1 cellular context compared by ENCODE assay signal in genomic region chr6:139973602-139974373, GRCh38.
TF ChIP-seq lines count a peak whose summit lies in the region.

No MANE protein-coding gene starts in this region.

TF ChIP-seq in SK-N-SH, 30 proteins besides CTCF, POLR2A, EP300 and RAD21 (continued from another document):
- TF ChIP-seq TAF1 (IDR thresholded peaks at IDR 0.05; ENCODE audit: borderline replicate concordance, low read depth, low read length) (no peak), TEAD4 (IDR thresholded peaks at IDR 0.05; ENCODE audit: borderline replicate concordance, insufficient read depth) (no peak), TCF12 (IDR thresholded peaks at IDR 0.05) (no peak), USF1 (IDR thresholded peaks at IDR 0.05; ENCODE audit: borderline replicate concordance, low read depth) (no peak), POLR2AphosphoS5 (IDR thresholded peaks at IDR 0.05; ENCODE audit: low read depth, low read length) (no peak), REST (IDR thresholded peaks at IDR 0.05; ENCODE audit: low read depth, low read length) (no peak)
TF ChIP-seq in SK-N-SH: peak in this region for 0.
